In the genomic region with DNA sequence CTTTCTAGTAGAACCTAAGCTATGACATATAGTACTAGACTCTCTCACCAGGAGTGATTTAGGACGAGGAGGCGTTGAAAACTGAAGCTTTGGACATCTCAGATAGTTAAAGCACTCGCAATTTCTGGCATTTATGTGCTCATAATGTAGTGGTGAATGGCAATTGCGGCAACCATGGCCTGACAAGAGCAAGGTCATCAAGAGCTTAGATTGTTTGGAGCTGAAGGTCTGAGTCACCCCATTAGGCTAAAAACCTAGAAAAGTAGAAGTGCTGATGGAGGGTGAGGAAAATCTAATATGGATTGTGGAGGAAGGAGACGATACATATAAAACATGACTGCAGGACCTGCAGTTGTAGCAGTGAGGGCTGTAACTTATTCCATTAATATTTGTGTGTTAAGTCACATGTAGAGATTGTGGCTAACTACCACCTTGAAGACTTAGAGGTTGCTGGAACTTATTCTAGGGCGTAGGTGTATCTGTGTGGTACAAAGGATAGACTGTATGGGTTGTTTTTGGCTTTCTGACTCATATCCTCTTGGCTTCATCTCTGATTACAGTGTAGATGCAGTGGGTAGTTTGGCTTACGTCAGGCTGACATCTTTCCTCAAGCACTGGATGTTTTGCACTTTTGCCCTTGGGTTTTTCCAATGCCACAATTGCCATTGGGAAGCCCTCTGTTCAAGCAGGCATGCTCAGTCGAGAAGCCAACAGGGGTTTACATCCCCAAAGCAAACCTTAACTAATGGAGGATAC, we compare ENCODE assay signal across 11 cellular contexts.
DNase-seq lines count a peak whose midpoint lies in the region; ATAC-seq and TF ChIP-seq lines count a peak whose summit lies in the region.
"Had no signal": no experiment of that assay in that cellular context is flagged by ENCODE, and none has a peak within 500 bp of the region (broad histone marks: within the 10 kb centered on the region; RNA-seq: fewer than 3 reads in every experiment).

No MANE protein-coding gene starts in this region.

- peaks cover 11% of the 10 kb centered on the region for H3K27me3 Mint-ChIP-seq in activated naive CD4-positive, alpha-beta T cell treated with anti-CD3 and anti-CD28 coated beads for 36 hours (ENCODE audit: low read depth)
- H3K27me3 Mint-ChIP-seq in activated T-helper 1 cell treated with anti-CD3 and anti-CD28 coated beads, Interleukin-12 subunit alpha, Interleukin-12 subunit beta, Interleukin-2, Interleukin-4 antibody, amounts not matched to agents 30 ng/mL and 10 ng/mL and 1 ng/mL, durations not matched to agents 14 hours and 24 hours and 36 hours (ENCODE audit: insufficient read depth), result peaks cover 23% of the 10 kb centered on the region

- WGBS in suprapubic skin, result 75% methylated on average over 8 of the region's 8 CpGs

- peak; percentile 28 for DNase-seq in activated naive CD4-positive, alpha-beta T cell treated with anti-CD3 and anti-CD28 coated beads for 36 hours
- DNase-seq in activated naive CD4-positive, alpha-beta T cell (lab: John Stamatoyannopoulos, UW), result no peak
- DNase-seq in activated T-helper 1 cell treated with anti-CD3 and anti-CD28 coated beads, Interleukin-12 subunit alpha, Interleukin-12 subunit beta, Interleukin-2, Interleukin-4 antibody, amounts not matched to agents 30 ng/mL and 10 ng/mL and 1 ng/mL, durations not matched to agents 14 hours and 24 hours and 36 hours (ENCODE audit: low spot score), result peak; percentile 15
- DNase-seq in glomerular visceral epithelial cell (ENCODE audit: extremely low spot score) (peak; percentile 57), suprapubic skin (ENCODE audit: low spot score in 2 of 2) (no peak), H7 (no peak), upper lobe of right lung (no peak)
- DNase-seq: foreskin melanocyte had no signal

- no peak overlapping the region for H3K4me3 Mint-ChIP-seq in activated naive CD4-positive, alpha-beta T cell treated with anti-CD3 and anti-CD28 coated beads for 36 hours
- H3K4me3 Mint-ChIP-seq in activated T-helper 1 cell treated with anti-CD3 and anti-CD28 coated beads, Interleukin-12 subunit alpha, Interleukin-12 subunit beta, Interleukin-2, Interleukin-4 antibody, amounts not matched to agents 30 ng/mL and 10 ng/mL and 1 ng/mL, durations not matched to agents 14 hours and 24 hours and 36 hours, result no peak overlapping the region

- TF ChIP-seq POLR2A in suprapubic skin (IDR thresholded peaks at IDR 0.05), result no peak

- H3K4me1 Mint-ChIP-seq in activated naive CD4-positive, alpha-beta T cell treated with anti-CD3 and anti-CD28 coated beads for 36 hours (ENCODE audit: low read depth), result peaks cover 22% of the 10 kb centered on the region
- peaks cover 32% of the 10 kb centered on the region for H3K4me1 Mint-ChIP-seq in activated T-helper 1 cell treated with anti-CD3 and anti-CD28 coated beads, Interleukin-12 subunit alpha, Interleukin-12 subunit beta, Interleukin-2, Interleukin-4 antibody, amounts not matched to agents 30 ng/mL and 10 ng/mL and 1 ng/mL, durations not matched to agents 14 hours and 24 hours and 36 hours (ENCODE audit: low read depth)

- CTCF ChIA-PET in activated naive CD4-positive, alpha-beta T cell treated with anti-CD3 and anti-CD28 coated beads for 36 hours (lab: Charles Lee), result interaction anchor here (0.6 to 1.5 kb wide), 5 partner anchors 28 to 335 kb away, joined by 3 to 6 read pairs (median 3); no protein-coding TSS in a partner anchor

- H3K4me3 ChIP-seq in suprapubic skin, result no peak overlapping the region
- H3K4me3 ChIP-seq in H7 (ENCODE audit: insufficient read depth, low read depth, low read length), result no peak overlapping the region
- no peak overlapping the region for H3K4me3 ChIP-seq in upper lobe of right lung
- H3K4me3 ChIP-seq: BLaER1 treated with 17β-estradiol and CSF1 and Interleukin-3, amounts not matched to agents 10 nM and 100 nM had no signal

- H3K9me3 Mint-ChIP-seq in activated naive CD4-positive, alpha-beta T cell treated with anti-CD3 and anti-CD28 coated beads for 36 hours, result no peaks in the 10 kb centered on the region
- H3K9me3 Mint-ChIP-seq in activated T-helper 1 cell treated with anti-CD3 and anti-CD28 coated beads, Interleukin-12 subunit alpha, Interleukin-12 subunit beta, Interleukin-2, Interleukin-4 antibody, amounts not matched to agents 30 ng/mL and 10 ng/mL and 1 ng/mL, durations not matched to agents 14 hours and 24 hours and 36 hours, result no peaks in the 10 kb centered on the region

- H3K36me3 Mint-ChIP-seq in activated naive CD4-positive, alpha-beta T cell treated with anti-CD3 and anti-CD28 coated beads for 36 hours (ENCODE audit: low read depth), result no peaks in the 10 kb centered on the region
- H3K36me3 Mint-ChIP-seq in activated T-helper 1 cell treated with anti-CD3 and anti-CD28 coated beads, Interleukin-12 subunit alpha, Interleukin-12 subunit beta, Interleukin-2, Interleukin-4 antibody, amounts not matched to agents 30 ng/mL and 10 ng/mL and 1 ng/mL, durations not matched to agents 14 hours and 24 hours and 36 hours (ENCODE audit: low read depth), result no peaks in the 10 kb centered on the region

- no peak overlapping the region for H3K27ac Mint-ChIP-seq in activated naive CD4-positive, alpha-beta T cell treated with anti-CD3 and anti-CD28 coated beads for 36 hours
- H3K27ac Mint-ChIP-seq in activated T-helper 1 cell treated with anti-CD3 and anti-CD28 coated beads, Interleukin-12 subunit alpha, Interleukin-12 subunit beta, Interleukin-2, Interleukin-4 antibody, amounts not matched to agents 30 ng/mL and 10 ng/mL and 1 ng/mL, durations not matched to agents 14 hours and 24 hours and 36 hours, result peak overlapping the region; percentile 75

- H3K27me3 ChIP-seq in suprapubic skin (no peaks in the 10 kb centered on the region), H7 (ENCODE audit: control insufficient read depth, insufficient read depth, low read length) (no peaks in the 10 kb centered on the region), upper lobe of right lung (no peaks in the 10 kb centered on the region)
- H3K27me3 ChIP-seq: BLaER1 treated with 17β-estradiol and CSF1 and Interleukin-3, amounts not matched to agents 10 nM and 100 nM had no signal

- H3K9me3 ChIP-seq in suprapubic skin (no peaks in the 10 kb centered on the region), upper lobe of right lung (no peaks in the 10 kb centered on the region)
- H3K9me3 ChIP-seq: BLaER1 treated with 17β-estradiol and CSF1 and Interleukin-3, amounts not matched to agents 10 nM and 100 nM had no signal

- no peak for TF ChIP-seq EP300 in suprapubic skin (IDR thresholded peaks at IDR 0.05)

- intact Hi-C loops in activated naive CD4-positive, alpha-beta T cell treated with anti-CD3 and anti-CD28 coated beads for 36 hours (cut with micrococcal nuclease), result loop anchor here (1.0 to 2.0 kb wide), 3 partner anchors 28 to 68 kb away; no protein-coding TSS in a partner anchor
- intact Hi-C loops in activated T-helper 1 cell treated with anti-CD3 and anti-CD28 coated beads, Interleukin-12 subunit alpha, Interleukin-12 subunit beta, Interleukin-2, Interleukin-4 antibody, amounts not matched to agents 30 ng/mL and 10 ng/mL and 1 ng/mL, durations not matched to agents 14 hours and 24 hours and 36 hours (cut with micrococcal nuclease), result loop anchor here (1.0 to 2.0 kb wide), 7 partner anchors 19 to 96 kb away; no protein-coding TSS in a partner anchor
- intact Hi-C loops in upper lobe of right lung (cut with DNase I), result no loop called here

- H3K36me3 ChIP-seq in suprapubic skin, result no peaks in the 10 kb centered on the region
- no peaks in the 10 kb centered on the region for H3K36me3 ChIP-seq in H7 (replicated peaks; ENCODE audit: control insufficient read depth, insufficient read depth, low read length)
- H3K36me3 ChIP-seq in upper lobe of right lung, result no peaks in the 10 kb centered on the region
- H3K36me3 ChIP-seq: BLaER1 treated with 17β-estradiol and CSF1 and Interleukin-3, amounts not matched to agents 10 nM and 100 nM had no signal

- TF ChIP-seq CTCF in suprapubic skin (IDR thresholded peaks at IDR 0.05) (no peak), upper lobe of right lung (IDR thresholded peaks at IDR 0.05) (no peak)

- ATAC-seq in HG02870 (IDR thresholded peaks at IDR 0.05; ENCODE audit: unreplicated experiment) (no peak), upper lobe of right lung (no peak)
- ATAC-seq: Panc1 had no signal

- H3K27ac ChIP-seq in suprapubic skin, result peak overlapping the region; percentile 57
- H3K27ac ChIP-seq in upper lobe of right lung, result no peak overlapping the region

- H3K4me1 ChIP-seq in suprapubic skin, result peaks cover 6% of the 10 kb centered on the region
- no peaks in the 10 kb centered on the region for H3K4me1 ChIP-seq in upper lobe of right lung

Comparison
In these comparisons a context has a peak if more than half of its experiments do, and no peak if none do; other contexts are left out.
1. DNase-seq: peak in activated naive CD4-positive, alpha-beta T cell treated with anti-CD3 and anti-CD28 coated beads for 36 hours (single experiment), activated T-helper 1 cell treated with anti-CD3 and anti-CD28 coated beads, Interleukin-12 subunit alpha, Interleukin-12 subunit beta, Interleukin-2, Interleukin-4 antibody, amounts not matched to agents 30 ng/mL and 10 ng/mL and 1 ng/mL, durations not matched to agents 14 hours and 24 hours and 36 hours (single experiment) and glomerular visceral epithelial cell (single experiment); none in activated naive CD4-positive, alpha-beta T cell (0 of 4), suprapubic skin (0 of 2), H7 (single experiment) and upper lobe of right lung (single experiment).